Comparison of ENCODE assay signal across 21 cellular contexts in the genomic region with DNA sequence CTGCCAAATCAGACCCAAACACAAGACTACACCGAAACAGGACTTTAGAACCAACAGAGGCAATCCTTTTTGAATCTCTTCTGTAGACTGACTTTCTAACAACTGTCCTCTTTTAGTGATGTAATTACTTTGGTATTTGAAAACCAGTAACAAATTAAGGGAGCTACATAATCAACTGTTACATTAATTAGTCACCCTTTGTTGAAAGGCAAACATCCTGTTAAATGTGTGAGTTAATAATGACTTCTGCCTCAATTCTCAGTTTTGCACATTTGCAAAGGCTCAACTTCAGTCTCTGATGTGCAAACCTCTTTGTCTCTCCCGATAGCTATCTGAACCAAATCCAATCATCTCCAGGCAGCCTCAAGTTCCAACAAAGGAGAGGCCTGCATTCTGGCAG.
"Had no signal": no experiment of that assay in that cellular context is flagged by ENCODE, and none has a peak within 500 bp of the region (broad histone marks: within the 10 kb centered on the region; RNA-seq: fewer than 3 reads in every experiment).

No MANE protein-coding gene starts in this region.

- H3K36me3 ChIP-seq: lower lobe of right lung, thoracic aorta, upper lobe of right lung had no signal

- H3K27ac ChIP-seq: epithelial cell of prostate, lower lobe of right lung, thoracic aorta, upper lobe of right lung had no signal

- DNase-seq: activated CD4-positive, alpha-beta T cell treated with anti-CD3 and anti-CD28 coated beads, Interleukin-2, amount 10 ng/mL, durations not matched to agents 7 days and 5 days; activated CD8-positive, alpha-beta memory T cell treated with anti-CD3 and anti-CD28 coated beads, Interleukin-2, amount 50 U/mL, for 4 hours; activated effector memory CD4-positive, alpha-beta T cell treated with Interleukin-2 at 50 U/mL for 16 hours; activated naive CD4-positive, alpha-beta T cell treated with anti-CD3 and anti-CD28 coated beads, Interleukin-2, amount 10 ng/mL, durations not matched to agents 7 days and 5 days; activated naive CD8-positive, alpha-beta T cell treated with anti-CD3 and anti-CD28 coated beads, Interleukin-2, amount 50 U/mL, for 24 hours; activated T-cell treated with anti-CD3 and anti-CD28 coated beads, Interleukin-2, amount 50 U/mL, for 48 hours; anterior cingulate cortex; cerebellar nuclear complex; cortex of kidney; effector memory CD4-positive, alpha-beta T cell; lower lobe of right lung; occipital lobe; posterior cingulate gyrus; retina; stimulated activated naive B cell treated with anti-CD40 and anti-IgM and Interleukin-4, amounts not matched to agents 10 μg/mL and 1 μg/mL and 100 μg/mL, for 72 hours; T-helper 1 cell; T-helper 9 cell; upper lobe of right lung had no signal

- H3K4me1 Mint-ChIP-seq: activated CD4-positive, alpha-beta T cell treated with anti-CD3 and anti-CD28 coated beads, Interleukin-2, amount 10 ng/mL, durations not matched to agents 7 days and 5 days; activated naive CD4-positive, alpha-beta T cell treated with anti-CD3 and anti-CD28 coated beads, Interleukin-2, amount 10 ng/mL, durations not matched to agents 7 days and 5 days; activated naive CD8-positive, alpha-beta T cell treated with anti-CD3 and anti-CD28 coated beads, Interleukin-2, amount 50 U/mL, for 24 hours; stimulated activated naive B cell treated with anti-CD40 and anti-IgM and Interleukin-4, amounts not matched to agents 10 μg/mL and 1 μg/mL and 100 μg/mL, for 72 hours had no signal

- H3K27me3 Mint-ChIP-seq: activated CD4-positive, alpha-beta T cell treated with anti-CD3 and anti-CD28 coated beads, Interleukin-2, amount 10 ng/mL, durations not matched to agents 7 days and 5 days; activated naive CD4-positive, alpha-beta T cell treated with anti-CD3 and anti-CD28 coated beads, Interleukin-2, amount 10 ng/mL, durations not matched to agents 7 days and 5 days had no signal

- H3K36me3 Mint-ChIP-seq: activated naive CD4-positive, alpha-beta T cell treated with anti-CD3 and anti-CD28 coated beads, Interleukin-2, amount 10 ng/mL, durations not matched to agents 7 days and 5 days; natural killer cell treated with Interleukin-12 subunit alpha and Interleukin-12 subunit beta and Interleukin-15 and Interleukin-18, amount 100 ng/mL, for 72 hours; stimulated activated naive B cell treated with anti-CD40 and anti-IgM and Interleukin-4, amounts not matched to agents 10 μg/mL and 1 μg/mL and 100 μg/mL, for 72 hours had no signal

- H3K4me3 ChIP-seq: lower lobe of right lung, thoracic aorta, upper lobe of right lung had no signal

- H3K4me1 ChIP-seq: lower lobe of right lung, upper lobe of right lung had no signal

- H3K4me3 Mint-ChIP-seq: activated CD4-positive, alpha-beta T cell treated with anti-CD3 and anti-CD28 coated beads, Interleukin-2, amount 10 ng/mL, durations not matched to agents 7 days and 5 days; activated naive CD4-positive, alpha-beta T cell treated with anti-CD3 and anti-CD28 coated beads, Interleukin-2, amount 10 ng/mL, durations not matched to agents 7 days and 5 days; activated naive CD8-positive, alpha-beta T cell treated with anti-CD3 and anti-CD28 coated beads, Interleukin-2, amount 50 U/mL, for 24 hours; natural killer cell treated with Interleukin-12 subunit alpha and Interleukin-12 subunit beta and Interleukin-15 and Interleukin-18, amount 100 ng/mL, for 72 hours; stimulated activated naive B cell treated with anti-CD40 and anti-IgM and Interleukin-4, amounts not matched to agents 10 μg/mL and 1 μg/mL and 100 μg/mL, for 72 hours had no signal

- H3K9me3 Mint-ChIP-seq: activated CD4-positive, alpha-beta T cell treated with anti-CD3 and anti-CD28 coated beads, Interleukin-2, amount 10 ng/mL, durations not matched to agents 7 days and 5 days; activated naive CD4-positive, alpha-beta T cell treated with anti-CD3 and anti-CD28 coated beads, Interleukin-2, amount 10 ng/mL, durations not matched to agents 7 days and 5 days; activated naive CD8-positive, alpha-beta T cell treated with anti-CD3 and anti-CD28 coated beads, Interleukin-2, amount 50 U/mL, for 24 hours; natural killer cell treated with Interleukin-12 subunit alpha and Interleukin-12 subunit beta and Interleukin-15 and Interleukin-18, amount 100 ng/mL, for 72 hours had no signal

- H3K9me3 ChIP-seq: lower lobe of right lung, thoracic aorta, upper lobe of right lung had no signal

- H3K27ac Mint-ChIP-seq: activated CD4-positive, alpha-beta T cell treated with anti-CD3 and anti-CD28 coated beads, Interleukin-2, amount 10 ng/mL, durations not matched to agents 7 days and 5 days; activated naive CD4-positive, alpha-beta T cell treated with anti-CD3 and anti-CD28 coated beads, Interleukin-2, amount 10 ng/mL, durations not matched to agents 7 days and 5 days; activated naive CD8-positive, alpha-beta T cell treated with anti-CD3 and anti-CD28 coated beads, Interleukin-2, amount 50 U/mL, for 24 hours; natural killer cell treated with Interleukin-12 subunit alpha and Interleukin-12 subunit beta and Interleukin-15 and Interleukin-18, amount 100 ng/mL, for 72 hours; stimulated activated naive B cell treated with anti-CD40 and anti-IgM and Interleukin-4, amounts not matched to agents 10 μg/mL and 1 μg/mL and 100 μg/mL, for 72 hours had no signal

- H3K27me3 ChIP-seq: upper lobe of right lung had no signal
